Comparison of ENCODE assay signal across 8 cellular contexts in genomic region chr17:81553018-81553615, GRCh38. TPM values are rescaled to one million over a fixed set of nuclear protein-coding genes. Genes with fewer than 3 reads are reported as not detected.
DNase-seq lines count a peak whose midpoint lies in the region; ATAC-seq lines count a peak whose summit lies in the region.

No MANE protein-coding gene starts in this region.

- no peaks in the 10 kb centered on the region for H3K27me3 ChIP-seq in skeletal muscle tissue (ENCODE audit: control insufficient read depth in 3 of 3, insufficient read depth in 3 of 3, low read length in 3 of 3)

- peak; percentile 32 for ATAC-seq in HG02623 (IDR thresholded peaks at IDR 0.05; ENCODE audit: unreplicated experiment)
- no peak for ATAC-seq in GM18870 (IDR thresholded peaks at IDR 0.05; ENCODE audit: unreplicated experiment)

- H3K36me3 ChIP-seq in skeletal muscle tissue (ENCODE audit: control insufficient read depth in 3 of 3, insufficient read depth in 3 of 3, low read length in 3 of 3): peaks cover 23 to 33% (median 28%) of the 10 kb centered on the region in 3 donors

- DNase-seq in NCI-H2029 (lab: John Stamatoyannopoulos, UW) (peak; percentile 84), T-helper 9 cell (peak; percentile 67), astrocyte of the hippocampus (ENCODE audit: low read depth, low spot score) (peak; percentile 87)

- H3K4me1 ChIP-seq in skeletal muscle tissue (ENCODE audit: control insufficient read depth in 3 of 3, insufficient read depth in 3 of 3, low read length in 3 of 3): peaks cover 31 to 59% (median 47%) of the 10 kb centered on the region in 3 donors

- peak overlapping the region; percentile 65 for H3K27ac ChIP-seq in skeletal muscle tissue (ENCODE audit: low read depth, low read length)

- peak overlapping the region; percentile 72 to 89 (median 79) for H3K9ac ChIP-seq in skeletal muscle tissue (ENCODE audit: low read depth in 1 of 3, low read length in 3 of 3)

- H3K4me3 ChIP-seq in GM08714 (ENCODE audit: low read length) (peak overlapping the region; percentile 75), iPS-11a (ENCODE audit: low read depth, low read length) (peak overlapping the region; percentile 81), skeletal muscle tissue (ENCODE audit: low read length in 3 of 3) (peak overlapping the region; percentile 79 to 88 (median 82))

- no peaks in the 10 kb centered on the region for H3K9me3 ChIP-seq in skeletal muscle tissue (ENCODE audit: control insufficient read depth in 3 of 3, low read length in 3 of 3)

RNA-seq across cellular contexts. Expression of gene FAAP100, which starts 1.0 kb away (rescaled TPM):
- total RNA-seq in skeletal muscle tissue: 7.8 TPM

RNA-seq across cellular contexts. Expression of gene FSCN2, which starts 24.9 kb away (rescaled TPM):
- 1.0 TPM for total RNA-seq in skeletal muscle tissue

RNA-seq across cellular contexts. Expression of gene ACTG1, which starts 40.5 kb away (rescaled TPM):
- 1,613 TPM for total RNA-seq in skeletal muscle tissue
